ENCODE assay signal across 20 cellular contexts in genomic region chr18:49910019-49910418, GRCh38.
"Had no signal": no experiment of that assay in that cellular context is flagged by ENCODE, and none has a peak within 500 bp of the region (broad histone marks: within the 10 kb centered on the region; RNA-seq: fewer than 3 reads in every experiment).

No MANE protein-coding gene starts in this region.

- H3K9me3 Mint-ChIP-seq: T-cell had no signal

- DNase-seq: KBM-7; MV-4-11; NCI-H1048; NCI-H1436; NCI-H187; NCI-H2029; NCI-H2081 treated with DMSO at 0.1 percent for 48 hours; NCI-H226; NCI-H446 treated with DMSO at 0.1 percent for 48 hours; NCI-H526; NCI-H748 treated with DMSO at 0.1 percent for 48 hours; NK-92 treated with Interleukin-12 subunit alpha and Interleukin-12 subunit beta, amount 100 ng/mL, for 24 hours; PC-3; SHP77 treated with DMSO at 0.1 percent for 48 hours; SW 1271; T-cell had no signal

- H3K4me1 ChIP-seq: SJCRH30 had no signal

- H3K4me3 Mint-ChIP-seq: T-cell; T-helper 1 cell treated with Interleukin-12 subunit alpha and Interleukin-12 subunit beta and Interleukin-4 antibody, amounts not matched to agents 30 μg/mL and 1 μg/mL, for 36 hours had no signal

- H3K27me3 ChIP-seq: SJCRH30 had no signal

- H3K27ac Mint-ChIP-seq: T-cell; T-helper 1 cell treated with Interleukin-12 subunit alpha and Interleukin-12 subunit beta and Interleukin-4 antibody, amounts not matched to agents 30 μg/mL and 1 μg/mL, for 36 hours had no signal

- H3K4me1 Mint-ChIP-seq: T-cell had no signal

- H3K27ac ChIP-seq: RWPE1, SJCRH30 had no signal

- ATAC-seq: Panc1, PC-3, T-cell had no signal

- H3K36me3 Mint-ChIP-seq: T-cell had no signal

- H3K9me3 ChIP-seq: SJCRH30 had no signal

- H3K4me3 ChIP-seq: SJCRH30 had no signal

- H3K36me3 ChIP-seq: SJCRH30 had no signal
